ENCODE assay signal across 1 cellular context in the genomic region with DNA sequence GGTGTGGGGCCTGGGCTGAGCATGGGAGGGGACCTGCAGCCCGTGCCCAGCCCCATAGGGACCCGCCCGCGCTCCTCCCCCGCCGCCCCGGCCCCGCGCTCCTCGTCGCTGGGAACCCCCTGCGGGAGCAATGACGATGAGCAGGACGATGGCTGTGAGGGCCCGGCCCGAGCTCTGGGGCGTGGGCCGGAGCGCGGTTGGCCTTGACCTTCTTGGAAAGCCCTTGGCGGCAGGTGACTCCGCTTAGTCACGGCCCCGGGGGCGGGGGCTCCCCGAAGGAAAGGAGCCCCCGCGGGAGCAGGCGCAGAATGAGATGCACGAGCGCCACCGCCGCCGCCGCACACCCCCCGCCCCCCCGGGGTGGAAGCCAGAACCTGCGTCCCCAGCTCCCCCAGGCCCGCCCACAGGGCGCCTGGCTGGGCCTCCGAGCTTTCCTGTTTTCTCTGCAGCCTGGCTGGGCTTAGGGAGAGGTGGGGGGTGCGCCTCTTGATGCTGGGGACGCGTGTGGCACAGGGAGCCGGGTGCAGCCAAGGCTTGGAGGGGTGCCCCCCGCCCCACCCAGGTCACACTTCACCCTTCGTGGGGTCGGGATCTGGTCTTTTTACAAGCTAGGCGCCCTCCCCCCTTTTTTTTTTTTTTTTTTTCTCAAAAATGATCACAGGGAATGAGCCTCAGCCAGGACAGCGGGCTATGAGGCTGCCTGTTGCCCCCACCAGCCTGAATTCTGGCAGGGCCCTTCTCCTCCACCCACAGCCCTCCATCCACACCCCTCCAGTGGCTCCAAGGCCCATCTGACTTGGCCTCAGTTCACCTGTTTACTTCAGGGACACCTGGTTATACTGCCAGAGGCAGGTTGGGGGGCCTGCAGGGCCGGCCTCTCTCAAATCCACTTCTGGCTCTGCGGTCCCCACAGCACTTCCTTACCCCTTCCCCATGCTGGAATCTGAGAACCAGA.
TF ChIP-seq lines count a peak whose summit lies in the region.

No MANE protein-coding gene starts in this region.

TF ChIP-seq in HepG2, 621 proteins besides CTCF, POLR2A, EP300 and RAD21 (continued from another document and continues in another):
- TF ChIP-seq, protein P1, sequence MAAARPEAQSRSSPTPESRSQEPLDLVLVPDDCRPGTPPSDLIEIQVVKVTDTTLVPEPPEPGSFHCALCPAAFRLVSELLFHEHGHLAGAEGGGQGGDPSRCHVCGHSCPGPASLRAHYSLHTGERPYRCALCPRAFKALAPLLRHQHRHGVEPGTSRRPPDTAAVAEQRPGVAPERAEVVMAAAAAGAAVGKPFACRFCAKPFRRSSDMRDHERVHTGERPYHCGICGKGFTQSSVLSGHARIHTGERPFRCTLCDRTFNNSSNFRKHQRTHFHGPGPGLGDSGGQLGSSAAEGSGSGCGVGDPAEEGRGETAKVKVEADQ (CRISPR knock-in tag; IDR thresholded peaks at IDR 0.05; ENCODE audit: borderline replicate concordance) = no peak
- no peak for TF ChIP-seq NFRKB (IDR thresholded peaks at IDR 0.05)
- no peak for TF ChIP-seq CC2D1A (CRISPR knock-in tag; IDR thresholded peaks at IDR 0.05)
- TF ChIP-seq HIVEP1 (CRISPR knock-in tag; IDR thresholded peaks at IDR 0.05) = peak; percentile 97
- no peak for TF ChIP-seq KDM5A (IDR thresholded peaks at IDR 0.05; ENCODE audit: borderline replicate concordance, low read length)
- TF ChIP-seq, protein P2, sequence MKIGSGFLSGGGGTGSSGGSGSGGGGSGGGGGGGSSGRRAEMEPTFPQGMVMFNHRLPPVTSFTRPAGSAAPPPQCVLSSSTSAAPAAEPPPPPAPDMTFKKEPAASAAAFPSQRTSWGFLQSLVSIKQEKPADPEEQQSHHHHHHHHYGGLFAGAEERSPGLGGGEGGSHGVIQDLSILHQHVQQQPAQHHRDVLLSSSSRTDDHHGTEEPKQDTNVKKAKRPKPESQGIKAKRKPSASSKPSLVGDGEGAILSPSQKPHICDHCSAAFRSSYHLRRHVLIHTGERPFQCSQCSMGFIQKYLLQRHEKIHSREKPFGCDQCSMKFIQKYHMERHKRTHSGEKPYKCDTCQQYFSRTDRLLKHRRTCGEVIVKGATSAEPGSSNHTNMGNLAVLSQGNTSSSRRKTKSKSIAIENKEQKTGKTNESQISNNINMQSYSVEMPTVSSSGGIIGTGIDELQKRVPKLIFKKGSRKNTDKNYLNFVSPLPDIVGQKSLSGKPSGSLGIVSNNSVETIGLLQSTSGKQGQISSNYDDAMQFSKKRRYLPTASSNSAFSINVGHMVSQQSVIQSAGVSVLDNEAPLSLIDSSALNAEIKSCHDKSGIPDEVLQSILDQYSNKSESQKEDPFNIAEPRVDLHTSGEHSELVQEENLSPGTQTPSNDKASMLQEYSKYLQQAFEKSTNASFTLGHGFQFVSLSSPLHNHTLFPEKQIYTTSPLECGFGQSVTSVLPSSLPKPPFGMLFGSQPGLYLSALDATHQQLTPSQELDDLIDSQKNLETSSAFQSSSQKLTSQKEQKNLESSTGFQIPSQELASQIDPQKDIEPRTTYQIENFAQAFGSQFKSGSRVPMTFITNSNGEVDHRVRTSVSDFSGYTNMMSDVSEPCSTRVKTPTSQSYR (CRISPR knock-in tag; IDR thresholded peaks at IDR 0.05; ENCODE audit: borderline replicate concordance) = no peak; the same call in 1 of the 2 replicates
- TF ChIP-seq, protein P3, sequence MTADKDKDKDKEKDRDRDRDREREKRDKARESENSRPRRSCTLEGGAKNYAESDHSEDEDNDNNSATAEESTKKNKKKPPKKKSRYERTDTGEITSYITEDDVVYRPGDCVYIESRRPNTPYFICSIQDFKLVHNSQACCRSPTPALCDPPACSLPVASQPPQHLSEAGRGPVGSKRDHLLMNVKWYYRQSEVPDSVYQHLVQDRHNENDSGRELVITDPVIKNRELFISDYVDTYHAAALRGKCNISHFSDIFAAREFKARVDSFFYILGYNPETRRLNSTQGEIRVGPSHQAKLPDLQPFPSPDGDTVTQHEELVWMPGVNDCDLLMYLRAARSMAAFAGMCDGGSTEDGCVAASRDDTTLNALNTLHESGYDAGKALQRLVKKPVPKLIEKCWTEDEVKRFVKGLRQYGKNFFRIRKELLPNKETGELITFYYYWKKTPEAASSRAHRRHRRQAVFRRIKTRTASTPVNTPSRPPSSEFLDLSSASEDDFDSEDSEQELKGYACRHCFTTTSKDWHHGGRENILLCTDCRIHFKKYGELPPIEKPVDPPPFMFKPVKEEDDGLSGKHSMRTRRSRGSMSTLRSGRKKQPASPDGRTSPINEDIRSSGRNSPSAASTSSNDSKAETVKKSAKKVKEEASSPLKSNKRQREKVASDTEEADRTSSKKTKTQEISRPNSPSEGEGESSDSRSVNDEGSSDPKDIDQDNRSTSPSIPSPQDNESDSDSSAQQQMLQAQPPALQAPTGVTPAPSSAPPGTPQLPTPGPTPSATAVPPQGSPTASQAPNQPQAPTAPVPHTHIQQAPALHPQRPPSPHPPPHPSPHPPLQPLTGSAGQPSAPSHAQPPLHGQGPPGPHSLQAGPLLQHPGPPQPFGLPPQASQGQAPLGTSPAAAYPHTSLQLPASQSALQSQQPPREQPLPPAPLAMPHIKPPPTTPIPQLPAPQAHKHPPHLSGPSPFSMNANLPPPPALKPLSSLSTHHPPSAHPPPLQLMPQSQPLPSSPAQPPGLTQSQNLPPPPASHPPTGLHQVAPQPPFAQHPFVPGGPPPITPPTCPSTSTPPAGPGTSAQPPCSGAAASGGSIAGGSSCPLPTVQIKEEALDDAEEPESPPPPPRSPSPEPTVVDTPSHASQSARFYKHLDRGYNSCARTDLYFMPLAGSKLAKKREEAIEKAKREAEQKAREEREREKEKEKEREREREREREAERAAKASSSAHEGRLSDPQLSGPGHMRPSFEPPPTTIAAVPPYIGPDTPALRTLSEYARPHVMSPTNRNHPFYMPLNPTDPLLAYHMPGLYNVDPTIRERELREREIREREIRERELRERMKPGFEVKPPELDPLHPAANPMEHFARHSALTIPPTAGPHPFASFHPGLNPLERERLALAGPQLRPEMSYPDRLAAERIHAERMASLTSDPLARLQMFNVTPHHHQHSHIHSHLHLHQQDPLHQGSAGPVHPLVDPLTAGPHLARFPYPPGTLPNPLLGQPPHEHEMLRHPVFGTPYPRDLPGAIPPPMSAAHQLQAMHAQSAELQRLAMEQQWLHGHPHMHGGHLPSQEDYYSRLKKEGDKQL (CRISPR knock-in tag; IDR thresholded peaks at IDR 0.05; ENCODE audit: low read depth) = peak; percentile 60; the same call in 1 of the 2 replicates
- peak; percentile 98 for TF ChIP-seq RARA (CRISPR knock-in tag; IDR thresholded peaks at IDR 0.05)
- no peak for TF ChIP-seq NKX3-1 (CRISPR knock-in tag; IDR thresholded peaks at IDR 0.05)
- TF ChIP-seq, protein P4, sequence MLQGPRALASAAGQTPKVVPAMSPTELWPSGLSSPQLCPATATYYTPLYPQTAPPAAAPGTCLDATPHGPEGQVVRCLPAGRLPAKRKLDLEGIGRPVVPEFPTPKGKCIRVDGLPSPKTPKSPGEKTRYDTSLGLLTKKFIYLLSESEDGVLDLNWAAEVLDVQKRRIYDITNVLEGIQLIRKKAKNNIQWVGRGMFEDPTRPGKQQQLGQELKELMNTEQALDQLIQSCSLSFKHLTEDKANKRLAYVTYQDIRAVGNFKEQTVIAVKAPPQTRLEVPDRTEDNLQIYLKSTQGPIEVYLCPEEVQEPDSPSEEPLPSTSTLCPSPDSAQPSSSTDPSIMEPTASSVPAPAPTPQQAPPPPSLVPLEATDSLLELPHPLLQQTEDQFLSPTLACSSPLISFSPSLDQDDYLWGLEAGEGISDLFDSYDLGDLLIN (CRISPR knock-in tag; IDR thresholded peaks at IDR 0.05; ENCODE audit: borderline replicate concordance) = no peak
- no peak for TF ChIP-seq SUZ12 (IDR thresholded peaks at IDR 0.05; ENCODE audit: low read depth, low read length)
- no peak for TF ChIP-seq PCBP2 (optimal IDR thresholded peaks at IDR 0.05; ENCODE audit: low read depth, low read length, poor library complexity, severe bottlenecking)
- TF ChIP-seq, protein P5, sequence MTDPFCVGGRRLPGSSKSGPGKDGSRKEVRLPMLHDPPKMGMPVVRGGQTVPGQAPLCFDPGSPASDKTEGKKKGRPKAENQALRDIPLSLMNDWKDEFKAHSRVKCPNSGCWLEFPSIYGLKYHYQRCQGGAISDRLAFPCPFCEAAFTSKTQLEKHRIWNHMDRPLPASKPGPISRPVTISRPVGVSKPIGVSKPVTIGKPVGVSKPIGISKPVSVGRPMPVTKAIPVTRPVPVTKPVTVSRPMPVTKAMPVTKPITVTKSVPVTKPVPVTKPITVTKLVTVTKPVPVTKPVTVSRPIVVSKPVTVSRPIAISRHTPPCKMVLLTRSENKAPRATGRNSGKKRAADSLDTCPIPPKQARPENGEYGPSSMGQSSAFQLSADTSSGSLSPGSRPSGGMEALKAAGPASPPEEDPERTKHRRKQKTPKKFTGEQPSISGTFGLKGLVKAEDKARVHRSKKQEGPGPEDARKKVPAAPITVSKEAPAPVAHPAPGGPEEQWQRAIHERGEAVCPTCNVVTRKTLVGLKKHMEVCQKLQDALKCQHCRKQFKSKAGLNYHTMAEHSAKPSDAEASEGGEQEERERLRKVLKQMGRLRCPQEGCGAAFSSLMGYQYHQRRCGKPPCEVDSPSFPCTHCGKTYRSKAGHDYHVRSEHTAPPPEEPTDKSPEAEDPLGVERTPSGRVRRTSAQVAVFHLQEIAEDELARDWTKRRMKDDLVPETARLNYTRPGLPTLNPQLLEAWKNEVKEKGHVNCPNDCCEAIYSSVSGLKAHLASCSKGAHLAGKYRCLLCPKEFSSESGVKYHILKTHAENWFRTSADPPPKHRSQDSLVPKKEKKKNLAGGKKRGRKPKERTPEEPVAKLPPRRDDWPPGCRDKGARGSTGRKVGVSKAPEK (CRISPR knock-in tag; IDR thresholded peaks at IDR 0.05; ENCODE audit: borderline replicate concordance) = no peak
- TF ChIP-seq RXRB (CRISPR knock-in tag; IDR thresholded peaks at IDR 0.05; ENCODE audit: borderline replicate concordance) = peak; percentile 96
- TF ChIP-seq NCOA1 (CRISPR knock-in tag; IDR thresholded peaks at IDR 0.05) = no peak
- TF ChIP-seq ZFX (CRISPR knock-in tag; IDR thresholded peaks at IDR 0.05; ENCODE audit: low read depth) = peak; percentile 55
- TF ChIP-seq, protein P6, sequence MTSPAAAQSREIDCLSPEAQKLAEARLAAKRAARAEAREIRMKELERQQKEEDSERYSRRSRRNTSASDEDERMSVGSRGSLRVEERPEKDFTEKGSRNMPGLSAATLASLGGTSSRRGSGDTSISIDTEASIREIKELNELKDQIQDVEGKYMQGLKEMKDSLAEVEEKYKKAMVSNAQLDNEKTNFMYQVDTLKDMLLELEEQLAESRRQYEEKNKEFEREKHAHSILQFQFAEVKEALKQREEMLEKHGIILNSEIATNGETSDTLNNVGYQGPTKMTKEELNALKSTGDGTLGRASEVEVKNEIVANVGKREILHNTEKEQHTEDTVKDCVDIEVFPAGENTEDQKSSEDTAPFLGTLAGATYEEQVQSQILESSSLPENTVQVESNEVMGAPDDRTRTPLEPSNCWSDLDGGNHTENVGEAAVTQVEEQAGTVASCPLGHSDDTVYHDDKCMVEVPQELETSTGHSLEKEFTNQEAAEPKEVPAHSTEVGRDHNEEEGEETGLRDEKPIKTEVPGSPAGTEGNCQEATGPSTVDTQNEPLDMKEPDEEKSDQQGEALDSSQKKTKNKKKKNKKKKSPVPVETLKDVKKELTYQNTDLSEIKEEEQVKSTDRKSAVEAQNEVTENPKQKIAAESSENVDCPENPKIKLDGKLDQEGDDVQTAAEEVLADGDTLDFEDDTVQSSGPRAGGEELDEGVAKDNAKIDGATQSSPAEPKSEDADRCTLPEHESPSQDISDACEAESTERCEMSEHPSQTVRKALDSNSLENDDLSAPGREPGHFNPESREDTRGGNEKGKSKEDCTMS (CRISPR knock-in tag; conservative IDR thresholded peaks at IDR 0.05) = no peak
- TF ChIP-seq KLF15 (CRISPR knock-in tag; IDR thresholded peaks at IDR 0.05; ENCODE audit: borderline replicate concordance) = no peak
- TF ChIP-seq SMAD9 (CRISPR knock-in tag; IDR thresholded peaks at IDR 0.05) = no peak
- TF ChIP-seq ZNF552 (CRISPR knock-in tag; IDR thresholded peaks at IDR 0.05; ENCODE audit: borderline replicate concordance) = no peak
- TF ChIP-seq ZNF253 (CRISPR knock-in tag; IDR thresholded peaks at IDR 0.05; ENCODE audit: borderline replicate concordance) = no peak
- TF ChIP-seq ZNF24 (IDR thresholded peaks at IDR 0.05) = no peak
- TF ChIP-seq ISX (CRISPR knock-in tag; conservative IDR thresholded peaks at IDR 0.05) = no peak
- TF ChIP-seq, protein P7, sequence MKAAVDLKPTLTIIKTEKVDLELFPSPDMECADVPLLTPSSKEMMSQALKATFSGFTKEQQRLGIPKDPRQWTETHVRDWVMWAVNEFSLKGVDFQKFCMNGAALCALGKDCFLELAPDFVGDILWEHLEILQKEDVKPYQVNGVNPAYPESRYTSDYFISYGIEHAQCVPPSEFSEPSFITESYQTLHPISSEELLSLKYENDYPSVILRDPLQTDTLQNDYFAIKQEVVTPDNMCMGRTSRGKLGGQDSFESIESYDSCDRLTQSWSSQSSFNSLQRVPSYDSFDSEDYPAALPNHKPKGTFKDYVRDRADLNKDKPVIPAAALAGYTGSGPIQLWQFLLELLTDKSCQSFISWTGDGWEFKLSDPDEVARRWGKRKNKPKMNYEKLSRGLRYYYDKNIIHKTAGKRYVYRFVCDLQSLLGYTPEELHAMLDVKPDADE (CRISPR knock-in tag; IDR thresholded peaks at IDR 0.05) = no peak
- peak; percentile 53; the same call in 1 of the 2 replicates for TF ChIP-seq HOXA5 (CRISPR knock-in tag; IDR thresholded peaks at IDR 0.05)
- TF ChIP-seq RFXAP (CRISPR knock-in tag; IDR thresholded peaks at IDR 0.05; ENCODE audit: borderline replicate concordance) = no peak
- no peak for TF ChIP-seq HNRNPUL1 (IDR thresholded peaks at IDR 0.05; ENCODE audit: low read depth, low read length)
- TF ChIP-seq ZNF230 (CRISPR knock-in tag; IDR thresholded peaks at IDR 0.05) = no peak
- TF ChIP-seq, protein P8, sequence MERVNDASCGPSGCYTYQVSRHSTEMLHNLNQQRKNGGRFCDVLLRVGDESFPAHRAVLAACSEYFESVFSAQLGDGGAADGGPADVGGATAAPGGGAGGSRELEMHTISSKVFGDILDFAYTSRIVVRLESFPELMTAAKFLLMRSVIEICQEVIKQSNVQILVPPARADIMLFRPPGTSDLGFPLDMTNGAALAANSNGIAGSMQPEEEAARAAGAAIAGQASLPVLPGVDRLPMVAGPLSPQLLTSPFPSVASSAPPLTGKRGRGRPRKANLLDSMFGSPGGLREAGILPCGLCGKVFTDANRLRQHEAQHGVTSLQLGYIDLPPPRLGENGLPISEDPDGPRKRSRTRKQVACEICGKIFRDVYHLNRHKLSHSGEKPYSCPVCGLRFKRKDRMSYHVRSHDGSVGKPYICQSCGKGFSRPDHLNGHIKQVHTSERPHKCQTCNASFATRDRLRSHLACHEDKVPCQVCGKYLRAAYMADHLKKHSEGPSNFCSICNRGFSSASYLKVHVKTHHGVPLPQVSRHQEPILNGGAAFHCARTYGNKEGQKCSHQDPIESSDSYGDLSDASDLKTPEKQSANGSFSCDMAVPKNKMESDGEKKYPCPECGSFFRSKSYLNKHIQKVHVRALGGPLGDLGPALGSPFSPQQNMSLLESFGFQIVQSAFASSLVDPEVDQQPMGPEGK (CRISPR knock-in tag; IDR thresholded peaks at IDR 0.05) = peak; percentile 99
